In genomic region chr10:121183241-121183640, GRCh38 we compare ENCODE assay signal across 1 cellular context.
TF ChIP-seq lines count a peak whose summit lies in the region.

No MANE protein-coding gene starts in this region.

TF ChIP-seq in SK-N-SH, 30 proteins besides CTCF, POLR2A, EP300 and RAD21 (continued from another document):
- TF ChIP-seq REST (IDR thresholded peaks at IDR 0.05; ENCODE audit: low read depth, low read length) = no peak
- TF ChIP-seq GABPA (IDR thresholded peaks at IDR 0.05; ENCODE audit: low read depth) = no peak
- TF ChIP-seq TEAD4 (IDR thresholded peaks at IDR 0.05; ENCODE audit: borderline replicate concordance, insufficient read depth) = no peak
